ENCODE assay signal across 6 cellular contexts in genomic region chr16:75491876-75492275, GRCh38. TPM values are rescaled to one million over a fixed set of nuclear protein-coding genes. Genes with fewer than 3 reads are reported as not detected.
DNase-seq lines count a peak whose midpoint lies in the region; ATAC-seq and TF ChIP-seq lines count a peak whose summit lies in the region.

No MANE protein-coding gene starts in this region.

- WGBS in tibial nerve, 2 donors: 90 to 100% methylated on average over 1 of the region's 1 CpG

- ATAC-seq in HG02938 (IDR thresholded peaks at IDR 0.05; ENCODE audit: unreplicated experiment) (no peak), HG02840 (IDR thresholded peaks at IDR 0.05; ENCODE audit: low FRiP score, unreplicated experiment) (no peak)

- DNase-seq in DMS 273 treated with DMSO at 0.1 percent for 48 hours (lab: John Stamatoyannopoulos, UW): peak; percentile 93
- DNase-seq in NCI-H146 (lab: John Stamatoyannopoulos, UW): peak; percentile 74
- peak; percentile 42 for DNase-seq in epidermal melanocyte (ENCODE audit: insufficient read length, low spot score)
- no peak for DNase-seq in tibial nerve (ENCODE audit: low spot score in 2 of 2)

- H3K27ac ChIP-seq in tibial nerve: no peak overlapping the region

- peaks cover 0 to 21% of the 10 kb centered on the region in 2 donors for H3K27me3 ChIP-seq in tibial nerve

- H3K4me1 ChIP-seq in tibial nerve: peaks cover 0 to 16% (median 11%) of the 10 kb centered on the region in 4 donors

- no peak for TF ChIP-seq EP300 in tibial nerve (IDR thresholded peaks at IDR 0.05)

- no peaks in the 10 kb centered on the region for H3K9me3 ChIP-seq in tibial nerve

- no peak for TF ChIP-seq POLR2A in tibial nerve (IDR thresholded peaks at IDR 0.05)

- H3K4me3 ChIP-seq in tibial nerve: no peak overlapping the region

- H3K36me3 ChIP-seq in tibial nerve: no peaks in the 10 kb centered on the region

- no peak for TF ChIP-seq CTCF in tibial nerve (IDR thresholded peaks at IDR 0.05)

RNA-seq across cellular contexts. Expression of gene CHST6, which starts 3.4 kb away (rescaled TPM):
- total RNA-seq in tibial nerve: 1 to 10 TPM in 1 of 4 donors, under 1 TPM in 3; under 0.01 to 3.9 (median 0.40) TPM

RNA-seq across cellular contexts. Expression of gene TMEM170A, which starts 27.4 kb away (rescaled TPM):
- total RNA-seq in tibial nerve: 10 to 100 TPM; 14.1 to 36.6 (median 21.8) TPM

RNA-seq across cellular contexts. Expression of gene CHST5, which starts 44.0 kb away (rescaled TPM):
- under 1 TPM in 1 of 4 donors, not detected in 3; 0.30 TPM for total RNA-seq in tibial nerve

RNA-seq across cellular contexts. Expression of gene CFDP1, which starts 58.6 kb away (rescaled TPM):
- total RNA-seq in tibial nerve: 100 to 1,000 TPM in 1 of 4 donors, 10 to 100 TPM in 3; 35.6 to 120 (median 62.4) TPM

Comparison
In these comparisons a context has a peak if more than half of its experiments do, and no peak if none do; other contexts are left out.
1. DNase-seq: peak in DMS 273 treated with DMSO at 0.1 percent for 48 hours (single experiment), NCI-H146 (single experiment) and epidermal melanocyte (single experiment); none in tibial nerve (0 of 2).